In genomic region chr11:129608711-129609110, GRCh38 we compare ENCODE assay signal across 30 cellular contexts.
"Had no signal": no experiment of that assay in that cellular context is flagged by ENCODE, and none has a peak within 500 bp of the region (broad histone marks: within the 10 kb centered on the region; RNA-seq: fewer than 3 reads in every experiment).

No MANE protein-coding gene starts in this region.

- H3K36me3 ChIP-seq: ascending aorta, cardiac muscle cell had no signal

- DNase-seq: activated CD4-positive, alpha-beta T cell treated with anti-CD3 and anti-CD28 coated beads for 48 hours; activated CD4-positive, alpha-beta T cell treated with anti-CD3 and anti-CD28 coated beads, Interleukin-2, amount 50 U/mL, for 4 hours; activated CD4-positive, CD25-positive, alpha-beta regulatory T cell treated with anti-CD3 and anti-CD28 coated beads, Interleukin-2, amount 50 U/mL, for 72 hours; activated CD8-positive, alpha-beta memory T cell treated with anti-CD3 and anti-CD28 coated beads, Interleukin-2, amount 50 U/mL, for 48 hours; activated CD8-positive, alpha-beta T cell treated with anti-CD3 and anti-CD28 coated beads, Interleukin-2, amount 10 ng/mL, durations not matched to agents 7 days and 5 days; activated effector memory CD4-positive, alpha-beta T cell treated with anti-CD3 and anti-CD28 coated beads, Interleukin-2, amount 50 U/mL, for 16 hours; activated naive CD4-positive, alpha-beta T cell treated with Interleukin-2 at 50 U/mL for 16 hours; activated naive CD8-positive, alpha-beta T cell treated with anti-CD3 and anti-CD28 coated beads, Interleukin-2, amount 50 U/mL, for 24 hours; activated T-cell treated with anti-CD3 and anti-CD28 coated beads, Interleukin-2, amount 50 U/mL, for 24 hours; amniotic stem cell; body of pancreas; Karpas-422; NCI-H1105; NCI-H1436; NCI-H1694 treated with DMSO at 0.1 percent for 48 hours; NCI-H2029 treated with DMSO at 0.1 percent for 48 hours; NCI-H345; NCI-H510A; NCI-H526 treated with DMSO at 0.1 percent for 48 hours; NK-92 treated with Interleukin-12 subunit alpha and Interleukin-12 subunit beta, amount 100 ng/mL, for 24 hours; SIG-M5; T-helper 17 cell; T-helper 9 cell had no signal

- ATAC-seq: activated CD8-positive, alpha-beta T cell treated with anti-CD3 and anti-CD28 coated beads, Interleukin-2, amount 10 ng/mL, durations not matched to agents 7 days and 5 days; activated naive CD4-positive, alpha-beta T cell treated with anti-CD3 and anti-CD28 coated beads, Interleukin-2, amount 50 U/mL, for 72 hours; activated naive CD8-positive, alpha-beta T cell treated with anti-CD3 and anti-CD28 coated beads, Interleukin-2, amount 50 U/mL, for 24 hours; body of pancreas; K562; T-helper 17 cell; WTC11 had no signal

- H3K27me3 Mint-ChIP-seq: activated naive CD8-positive, alpha-beta T cell treated with anti-CD3 and anti-CD28 coated beads, Interleukin-2, amount 50 U/mL, for 24 hours; activated T-cell treated with anti-CD3 and anti-CD28 coated beads, Interleukin-2, amount 50 U/mL, for 24 hours; T-helper 17 cell had no signal

- H3K36me3 Mint-ChIP-seq: activated naive CD4-positive, alpha-beta T cell treated with anti-CD3 and anti-CD28 coated beads, Interleukin-2, amount 50 U/mL, for 72 hours; WTC11 had no signal

- FAIRE-seq: K562, RCC 7860 had no signal

- H3K4me3 Mint-ChIP-seq: activated CD8-positive, alpha-beta T cell treated with anti-CD3 and anti-CD28 coated beads, Interleukin-2, amount 10 ng/mL, durations not matched to agents 7 days and 5 days; activated naive CD8-positive, alpha-beta T cell treated with anti-CD3 and anti-CD28 coated beads, Interleukin-2, amount 50 U/mL, for 24 hours; activated T-cell treated with anti-CD3 and anti-CD28 coated beads, Interleukin-2, amount 50 U/mL, for 24 hours; activated T-helper 1 cell treated with anti-CD3 and anti-CD28 coated beads, Interleukin-12 subunit alpha, Interleukin-12 subunit beta, Interleukin-2, Interleukin-4 antibody, amounts not matched to agents 30 ng/mL and 10 ng/mL and 1 ng/mL, durations not matched to agents 14 hours and 24 hours and 36 hours; T-helper 17 cell; WTC11 had no signal

- H3K27ac ChIP-seq: ascending aorta, body of pancreas, cardiac muscle cell had no signal

- H3K4me1 ChIP-seq: ascending aorta had no signal

- H3K27me3 ChIP-seq: ascending aorta, body of pancreas, cardiac muscle cell had no signal

- H3K9me3 Mint-ChIP-seq: activated naive CD4-positive, alpha-beta T cell treated with anti-CD3 and anti-CD28 coated beads, Interleukin-2, amount 50 U/mL, for 72 hours; activated naive CD8-positive, alpha-beta T cell treated with anti-CD3 and anti-CD28 coated beads, Interleukin-2, amount 50 U/mL, for 24 hours; activated T-cell treated with anti-CD3 and anti-CD28 coated beads, Interleukin-2, amount 50 U/mL, for 24 hours; activated T-helper 1 cell treated with anti-CD3 and anti-CD28 coated beads, Interleukin-12 subunit alpha, Interleukin-12 subunit beta, Interleukin-2, Interleukin-4 antibody, amounts not matched to agents 30 ng/mL and 10 ng/mL and 1 ng/mL, durations not matched to agents 14 hours and 24 hours and 36 hours; WTC11 had no signal

- H3K27ac Mint-ChIP-seq: activated CD8-positive, alpha-beta T cell treated with anti-CD3 and anti-CD28 coated beads, Interleukin-2, amount 10 ng/mL, durations not matched to agents 7 days and 5 days; activated naive CD4-positive, alpha-beta T cell treated with anti-CD3 and anti-CD28 coated beads, Interleukin-2, amount 50 U/mL, for 72 hours; activated naive CD8-positive, alpha-beta T cell treated with anti-CD3 and anti-CD28 coated beads, Interleukin-2, amount 50 U/mL, for 24 hours; activated T-cell treated with anti-CD3 and anti-CD28 coated beads, Interleukin-2, amount 50 U/mL, for 24 hours; activated T-helper 1 cell treated with anti-CD3 and anti-CD28 coated beads, Interleukin-12 subunit alpha, Interleukin-12 subunit beta, Interleukin-2, Interleukin-4 antibody, amounts not matched to agents 30 ng/mL and 10 ng/mL and 1 ng/mL, durations not matched to agents 14 hours and 24 hours and 36 hours; T-helper 17 cell; WTC11 had no signal

- H3K4me3 ChIP-seq: ascending aorta, body of pancreas, cardiac muscle cell, K562 had no signal

- H3K9me3 ChIP-seq: ascending aorta, body of pancreas had no signal

- H3K4me1 Mint-ChIP-seq: activated naive CD8-positive, alpha-beta T cell treated with anti-CD3 and anti-CD28 coated beads, Interleukin-2, amount 50 U/mL, for 24 hours; T-helper 17 cell; WTC11 had no signal
